ENCODE assay signal across 15 cellular contexts in the genomic region with DNA sequence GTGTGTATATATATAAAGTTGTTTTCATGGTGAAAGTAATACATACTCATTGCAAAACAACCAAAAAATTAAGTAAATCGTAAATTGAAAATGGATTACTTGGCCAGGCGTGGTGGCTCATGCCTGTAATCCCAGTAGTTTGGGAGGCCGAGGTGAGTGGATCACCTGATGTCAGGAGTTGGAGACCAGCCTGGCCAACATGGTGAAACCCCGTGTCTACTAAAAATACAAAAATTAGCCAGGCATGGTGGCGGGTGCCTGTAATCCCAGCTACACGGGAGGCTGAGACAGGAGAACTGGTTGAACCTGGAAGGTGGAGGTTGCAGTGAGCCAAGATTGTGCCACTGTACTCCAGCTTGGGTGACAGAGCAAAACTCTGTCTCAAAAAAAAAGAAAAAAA. TPM values are rescaled to one million over a fixed set of nuclear protein-coding genes. Genes with fewer than 3 reads are reported as not detected.
"Had no signal": no experiment of that assay in that cellular context is flagged by ENCODE, and none has a peak within 500 bp of the region (broad histone marks: within the 10 kb centered on the region; RNA-seq: fewer than 3 reads in every experiment).

No MANE protein-coding gene starts in this region.

RNA-seq across cellular contexts. Expression of a gene that starts 7.2 kb away (rescaled TPM):
- total RNA-seq: occipital lobe had no signal
- polyA plus RNA-seq: neural cell had no signal

RNA-seq across cellular contexts. Expression of a gene that starts 34.2 kb away (rescaled TPM):
- total RNA-seq: progenitor cell of endocrine pancreas, right cardiac atrium, right lobe of liver, smooth muscle cell, tibial nerve, vagina had no signal
- polyA plus RNA-seq: neural cell, ovary, right cardiac atrium, smooth muscle cell had no signal

RNA-seq across cellular contexts. Expression of a gene that starts 48.4 kb away (rescaled TPM):
- total RNA-seq: natural killer cell, occipital lobe, tibial nerve had no signal
- polyA plus RNA-seq: neural cell had no signal

RNA-seq across cellular contexts. Expression of a gene that starts 51.1 kb away (rescaled TPM):
- total RNA-seq: occipital lobe, osteoblast, progenitor cell of endocrine pancreas, psoas muscle, renal cortical epithelial cell, right cardiac atrium, spleen, tibial nerve, ureter, vagina had no signal
- polyA plus RNA-seq: neural cell, ovary, right cardiac atrium had no signal
